Comparison of ENCODE assay signal across 15 cellular contexts in genomic region chr1:174800951-174801350, GRCh38.
DNase-seq lines count a peak whose midpoint lies in the region; ATAC-seq, FAIRE-seq and TF ChIP-seq lines count a peak whose summit lies in the region.
"Had no signal": no experiment of that assay in that cellular context is flagged by ENCODE, and none has a peak within 500 bp of the region (broad histone marks: within the 10 kb centered on the region; RNA-seq: fewer than 3 reads in every experiment).

No MANE protein-coding gene starts in this region.

- no peak for ATAC-seq in HG02759 (IDR thresholded peaks at IDR 0.05; ENCODE audit: unreplicated experiment)

- H3K4me1 ChIP-seq in adipocyte (ENCODE audit: control insufficient read depth, insufficient read depth, low read length) (peaks cover 15% of the 10 kb centered on the region), iPS-20b (ENCODE audit: insufficient read depth, low read length) (peaks cover 16% of the 10 kb centered on the region; the same call in 1 of the 2 replicates)

- no peak for FAIRE-seq in GM12891 (lab: Jason Lieb, UNC)
- FAIRE-seq: TTC549 had no signal

- DNase-seq in DMS 273 (lab: John Stamatoyannopoulos, UW; ENCODE audit: unreplicated experiment) (peak; percentile 19), DMS 273 treated with DMSO at 0.1 percent for 48 hours (lab: John Stamatoyannopoulos, UW) (no peak), adipocyte (ENCODE audit: low read depth) (no peak), superior temporal gyrus (ENCODE audit: extremely low spot score) (peak; percentile 75), GM12891 (ENCODE audit: insufficient read length, low spot score) (no peak), HUDEP-2 (lab: John Stamatoyannopoulos, UW; ENCODE audit: unreplicated experiment in 76 of 76) (no peak)
- DNase-seq: KG1; naive thymus-derived CD8-positive, alpha-beta T cell; NCI-H1694 treated with DMSO at 0.1 percent for 48 hours; NCI-H748 treated with DMSO at 0.1 percent for 48 hours; SHP77 had no signal

- H3K4me3 ChIP-seq in adipocyte (ENCODE audit: low read length) (peak overlapping the region; percentile 87), iPS-20b (ENCODE audit: low read length) (peak overlapping the region; percentile 74; the same call in 1 of the 2 replicates)

- H3K9me3 ChIP-seq in adipocyte (ENCODE audit: control insufficient read depth, low read length) (no peaks in the 10 kb centered on the region), iPS-20b (ENCODE audit: insufficient read depth, low read depth, low read length) (no peaks in the 10 kb centered on the region)

- TF ChIP-seq POLR2A in GM12891 (IDR thresholded peaks at IDR 0.05; ENCODE audit: low read depth, low read length): no peak

- no peak overlapping the region for H3K9ac ChIP-seq in adipocyte (ENCODE audit: low read length)
- H3K9ac ChIP-seq in iPS-20b (ENCODE audit: low read depth, low read length): peak overlapping the region; percentile 74; the same call in 1 of the 2 replicates

- H3K27ac ChIP-seq in iPS-20b (ENCODE audit: low read length): no peak overlapping the region
- H3K27ac ChIP-seq: 22Rv1 had no signal

- no peaks in the 10 kb centered on the region for H3K36me3 ChIP-seq in adipocyte (ENCODE audit: control insufficient read depth, insufficient read depth, low read length, severe bottlenecking)
- no peaks in the 10 kb centered on the region for H3K36me3 ChIP-seq in iPS-20b (ENCODE audit: insufficient read depth, low read depth, low read length)

- H3K27me3 ChIP-seq in adipocyte (replicated peaks; ENCODE audit: control insufficient read depth, insufficient read depth, low read length) (no peaks in the 10 kb centered on the region), iPS-20b (ENCODE audit: insufficient read depth, low read length) (peaks cover 11% of the 10 kb centered on the region; the same call in 1 of the 2 replicates)

TF ChIP-seq in GM12891, 5 proteins besides CTCF, POLR2A, EP300 and RAD21:
- no peak for TF ChIP-seq POLR2AphosphoS5 (IDR thresholded peaks at IDR 0.05; ENCODE audit: low read depth, low read length)
- TF ChIP-seq SPI1 (IDR thresholded peaks at IDR 0.05; ENCODE audit: low read depth, low read length): no peak
- no peak for TF ChIP-seq TAF1 (IDR thresholded peaks at IDR 0.05; ENCODE audit: low read depth, low read length)
- TF ChIP-seq PAX5 (IDR thresholded peaks at IDR 0.05; ENCODE audit: insufficient read depth, low read length, severe bottlenecking): no peak
- TF ChIP-seq POU2F2 (IDR thresholded peaks at IDR 0.05; ENCODE audit: low read depth, low read length): no peak

Comparison
In these comparisons a context has a peak if more than half of its experiments do, and no peak if none do; other contexts are left out.
1. DNase-seq: peak in DMS 273 (single experiment) and superior temporal gyrus (single experiment); none in DMS 273 treated with DMSO at 0.1 percent for 48 hours (single experiment), adipocyte (single experiment), GM12891 (single experiment) and HUDEP-2 (0 of 76).